ENCODE assay signal across 25 cellular contexts in genomic region chr2:195026261-195026660, GRCh38.
DNase-seq lines count a peak whose midpoint lies in the region; ATAC-seq and TF ChIP-seq lines count a peak whose summit lies in the region.
"Had no signal": no experiment of that assay in that cellular context is flagged by ENCODE, and none has a peak within 500 bp of the region (broad histone marks: within the 10 kb centered on the region; RNA-seq: fewer than 3 reads in every experiment).

No MANE protein-coding gene starts in this region.

- H3K36me3 ChIP-seq in adipocyte (ENCODE audit: control insufficient read depth, insufficient read depth, low read length, severe bottlenecking), result no peaks in the 10 kb centered on the region
- H3K36me3 ChIP-seq in ovary, result no peaks in the 10 kb centered on the region
- H3K36me3 ChIP-seq in tibial nerve, result no peaks in the 10 kb centered on the region
- H3K36me3 ChIP-seq: heart left ventricle, sigmoid colon had no signal

- H3K27me3 ChIP-seq in AG04450 (ENCODE audit: control insufficient read depth, insufficient read depth, low read length) (no peaks in the 10 kb centered on the region), adipocyte (replicated peaks; ENCODE audit: control insufficient read depth, insufficient read depth, low read length) (no peaks in the 10 kb centered on the region), ovary (no peaks in the 10 kb centered on the region), tibial nerve (no peaks in the 10 kb centered on the region)
- H3K27me3 ChIP-seq: body of pancreas, heart left ventricle, sigmoid colon had no signal

- H3K9ac ChIP-seq in adipocyte (ENCODE audit: low read length), result no peak overlapping the region

- TF ChIP-seq CTCF in AG04450 (IDR thresholded peaks at IDR 0.05; ENCODE audit: low read depth, low read length), result no peak
- no peak for TF ChIP-seq CTCF in ovary (IDR thresholded peaks at IDR 0.05)
- no peak for TF ChIP-seq CTCF in tibial nerve (IDR thresholded peaks at IDR 0.05)

- H3K9me3 ChIP-seq in AG04450 (ENCODE audit: control insufficient read depth, insufficient read depth, low read length), result no peaks in the 10 kb centered on the region
- no peaks in the 10 kb centered on the region for H3K9me3 ChIP-seq in adipocyte (ENCODE audit: control insufficient read depth, low read length)
- no peaks in the 10 kb centered on the region for H3K9me3 ChIP-seq in ovary
- no peaks in the 10 kb centered on the region for H3K9me3 ChIP-seq in tibial nerve
- H3K9me3 ChIP-seq: body of pancreas, heart left ventricle, sigmoid colon had no signal

- ATAC-seq in GM18868 (IDR thresholded peaks at IDR 0.05; ENCODE audit: unreplicated experiment), result no peak
- ATAC-seq: body of pancreas; CD8-positive, alpha-beta T cell; heart left ventricle; Panc1; SK-N-SH treated with all-trans-retinoic acid at 6 μM for 48 hours had no signal

- no peak overlapping the region for H3K4me3 ChIP-seq in AG04450 (ENCODE audit: low read depth, low read length)
- H3K4me3 ChIP-seq in adipocyte (ENCODE audit: low read length), result no peak overlapping the region
- H3K4me3 ChIP-seq in ovary, result no peak overlapping the region
- no peak overlapping the region for H3K4me3 ChIP-seq in tibial nerve
- H3K4me3 ChIP-seq: body of pancreas, heart left ventricle, lung, sigmoid colon had no signal

- intact Hi-C loops in ovary (cut with DNase I), result no loop called here

- POLR2A ChIA-PET in AG04450 (lab: Yijun Ruan, JAX), result no interaction called here

- TF ChIP-seq EP300 in ovary (IDR thresholded peaks at IDR 0.05), result no peak
- TF ChIP-seq EP300 in tibial nerve (IDR thresholded peaks at IDR 0.05), result no peak

- peak; percentile 36 for DNase-seq in AG04450 (ENCODE audit: low read depth, low spot score)
- DNase-seq in HT-29 (ENCODE audit: low spot score), result peak; percentile 22
- peak; percentile 21 for DNase-seq in adipocyte (ENCODE audit: low read depth)
- DNase-seq in fibroblast of the conjunctiva (ENCODE audit: low read depth), result peak; percentile 51
- no peak for DNase-seq in NCI-H526 treated with DMSO at 0.1 percent for 48 hours (lab: John Stamatoyannopoulos, UW)
- DNase-seq in ovary, result no peak
- DNase-seq in tibial nerve (ENCODE audit: low spot score in 2 of 2), result no peak
- DNase-seq: activated CD4-positive, alpha-beta T cell treated with anti-CD3 and anti-CD28 coated beads, Interleukin-2, amount 10 ng/mL, durations not matched to agents 7 days and 5 days; activated naive CD4-positive, alpha-beta T cell; body of pancreas; CD8-positive, alpha-beta T cell; dermis blood vessel endothelial cell; DMS79; erythroblast; heart left ventricle; immature natural killer cell; MV-4-11; NCI-H2107; NCI-H524 treated with DMSO at 0.1 percent for 48 hours; sigmoid colon; stimulated activated CD4-positive, alpha-beta T cell treated with anti-CD3 and anti-CD28 coated beads, Interleukin-2, amount 100 ng/mL, for 24 hours had no signal

- H3K4me1 ChIP-seq in adipocyte (ENCODE audit: control insufficient read depth, insufficient read depth, low read length) (no peaks in the 10 kb centered on the region), ovary (ENCODE audit: insufficient read depth) (no peaks in the 10 kb centered on the region), tibial nerve (no peaks in the 10 kb centered on the region)
- H3K4me1 ChIP-seq: body of pancreas, heart left ventricle had no signal

- TF ChIP-seq POLR2A in ovary (IDR thresholded peaks at IDR 0.05), result no peak
- TF ChIP-seq POLR2A in tibial nerve (IDR thresholded peaks at IDR 0.05), result no peak

- CTCF ChIA-PET in AG04450 (lab: Charles Lee), result no interaction called here

- H3K27ac ChIP-seq in AG04450 (ENCODE audit: low read depth, low read length) (no peak overlapping the region), ovary (no peak overlapping the region), tibial nerve (no peak overlapping the region)
- H3K27ac ChIP-seq: body of pancreas, heart left ventricle, sigmoid colon had no signal

- 87 to 100% (median 90%) methylated on average over 1 of the region's 1 CpG for WGBS in ovary, 3 donors
- WGBS in tibial nerve, 2 donors, result 92 to 94% methylated on average over 1 of the region's 1 CpG

Comparison
In these comparisons a context has a peak if more than half of its experiments do, and no peak if none do; other contexts are left out.
1. DNase-seq: peak in AG04450 (single experiment), HT-29 (single experiment), adipocyte (single experiment) and fibroblast of the conjunctiva (single experiment); none in NCI-H526 treated with DMSO at 0.1 percent for 48 hours (single experiment), ovary (0 of 5) and tibial nerve (0 of 2).